ENCODE assay signal across 7 cellular contexts in the genomic region with DNA sequence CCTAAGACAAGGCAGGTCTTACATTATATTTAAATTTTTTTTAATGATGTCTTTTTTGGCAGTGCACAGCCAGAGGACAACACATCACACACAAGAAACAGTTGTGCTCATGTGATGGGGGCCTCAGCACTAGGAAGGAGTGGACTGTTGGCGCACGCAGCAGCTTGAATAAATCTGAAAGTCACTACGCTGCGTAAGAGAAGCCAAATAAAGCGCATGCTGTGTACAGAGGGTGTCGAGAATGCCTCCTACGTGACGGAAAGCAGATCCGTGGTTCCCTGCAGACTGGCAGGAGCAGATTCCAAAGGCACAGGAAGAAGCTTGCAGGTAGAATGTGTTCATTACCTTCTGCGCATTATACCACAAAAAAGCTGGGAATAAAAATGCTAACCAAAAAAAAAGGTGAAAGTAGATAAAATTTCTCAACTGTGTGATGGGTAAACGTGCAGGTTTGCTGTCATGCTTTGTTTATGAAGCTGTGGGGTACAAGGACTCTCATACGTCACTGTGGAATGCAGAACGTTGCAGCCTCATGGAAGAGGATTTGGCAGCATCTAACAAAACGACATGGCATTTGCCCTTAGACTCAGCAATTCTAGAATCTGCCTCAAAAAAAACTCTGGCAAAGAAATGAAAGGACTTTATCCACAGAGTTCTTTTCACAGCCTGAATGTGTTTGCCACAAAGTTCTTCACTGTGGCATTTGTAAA. TPM values are rescaled to one million over a fixed set of nuclear protein-coding genes. Genes with fewer than 3 reads are reported as not detected.
A peak's percentile ranks its signal among the peaks of the same experiment; 100 is the strongest.
DNase-seq lines count a peak whose midpoint lies in the region; ATAC-seq and TF ChIP-seq lines count a peak whose summit lies in the region.
"Not testable (repeated sequence)": the region's sequence is repeated elsewhere in the genome, so short reads cannot be mapped to it uniquely, and the experiment has no call there.

No MANE protein-coding gene starts in this region.

- H3K4me1 Mint-ChIP-seq in activated CD4-positive, alpha-beta T cell treated with anti-CD3 and anti-CD28 coated beads, Interleukin-2, amount 10 ng/mL, durations not matched to agents 24 days and 14 days, result peaks cover 34% of the 10 kb centered on the region
- H3K4me1 Mint-ChIP-seq in chondrocyte (ENCODE audit: low read depth), result peaks cover 33% of the 10 kb centered on the region

- not testable (repeated sequence) for TF ChIP-seq CTCF in chondrocyte (IDR thresholded peaks at IDR 0.05); fibroblast of pulmonary artery (IDR thresholded peaks at IDR 0.05; ENCODE audit: low read length, missing control alignments); left ventricle myocardium inferior (IDR thresholded peaks at IDR 0.05; ENCODE audit: borderline replicate concordance); right lobe of liver (IDR thresholded peaks at IDR 0.05)

- peak overlapping the region; percentile 52 for H3K27ac Mint-ChIP-seq in activated CD4-positive, alpha-beta T cell treated with anti-CD3 and anti-CD28 coated beads, Interleukin-2, amount 10 ng/mL, durations not matched to agents 24 days and 14 days
- H3K27ac Mint-ChIP-seq in chondrocyte (ENCODE audit: unreplicated experiment), result peak overlapping the region; percentile 6

- intact Hi-C loops in activated CD4-positive, alpha-beta T cell treated with anti-CD3 and anti-CD28 coated beads, Interleukin-2, amount 10 ng/mL, durations not matched to agents 24 days and 14 days (cut with micrococcal nuclease), result loop anchor here (5.0 kb wide), 1 partner anchor 274 kb away; no protein-coding TSS in a partner anchor
- intact Hi-C loops in left ventricle myocardium inferior (cut with micrococcal nuclease); right lobe of liver (cut with DNase I): not testable (repeated sequence)

- ATAC-seq in right lobe of liver, result peak; percentile 65 to 85 (median 70)

- H3K36me3 ChIP-seq in left ventricle myocardium inferior (peaks cover 58% of the 10 kb centered on the region), right lobe of liver (peaks cover 8 to 30% (median 13%) of the 10 kb centered on the region in 4 donors), rectal smooth muscle tissue (ENCODE audit: control insufficient read depth, insufficient read depth, low read length) (peaks cover 20% of the 10 kb centered on the region), stomach smooth muscle (ENCODE audit: control insufficient read depth in 2 of 2, insufficient read depth in 2 of 2, low read length in 2 of 2) (peaks cover 7 to 25% of the 10 kb centered on the region in 2 donors)

- peak overlapping the region; percentile 78 for H3K27ac ChIP-seq in left ventricle myocardium inferior (replicated peaks)
- H3K27ac ChIP-seq in right lobe of liver, result peak overlapping the region; percentile 14 to 76 (median 54)
- peak overlapping the region; percentile 51 for H3K27ac ChIP-seq in rectal smooth muscle tissue (ENCODE audit: low read depth, low read length)
- peak overlapping the region; percentile 64 for H3K27ac ChIP-seq in stomach smooth muscle (ENCODE audit: low read length)

- not testable (repeated sequence) for H3K27me3 ChIP-seq in left ventricle myocardium inferior (ENCODE audit: low read depth); right lobe of liver; rectal smooth muscle tissue (ENCODE audit: control insufficient read depth, insufficient read depth, low read length); stomach smooth muscle (ENCODE audit: control insufficient read depth in 1 of 2, insufficient read depth in 2 of 2, low read length in 2 of 2)

- H3K9me3 Mint-ChIP-seq in activated CD4-positive, alpha-beta T cell treated with anti-CD3 and anti-CD28 coated beads, Interleukin-2, amount 10 ng/mL, durations not matched to agents 24 days and 14 days; chondrocyte (ENCODE audit: low read depth): not testable (repeated sequence)

- H3K27me3 Mint-ChIP-seq in activated CD4-positive, alpha-beta T cell treated with anti-CD3 and anti-CD28 coated beads, Interleukin-2, amount 10 ng/mL, durations not matched to agents 24 days and 14 days; chondrocyte (ENCODE audit: low read depth): not testable (repeated sequence)

- peaks cover 23% of the 10 kb centered on the region for H3K4me1 ChIP-seq in left ventricle myocardium inferior
- H3K4me1 ChIP-seq in right lobe of liver, result peaks cover 0 to 11% (median 0%) of the 10 kb centered on the region in 4 donors
- not testable (repeated sequence) for H3K4me1 ChIP-seq in rectal smooth muscle tissue (ENCODE audit: control insufficient read depth, insufficient read depth, low read length)
- peaks cover 16% of the 10 kb centered on the region for H3K4me1 ChIP-seq in stomach smooth muscle (ENCODE audit: control insufficient read depth, insufficient read depth, low read length)

- TF ChIP-seq POLR2A in right lobe of liver (IDR thresholded peaks at IDR 0.05), result not testable (repeated sequence)

- H3K9me3 ChIP-seq in left ventricle myocardium inferior (replicated peaks); right lobe of liver; stomach smooth muscle (ENCODE audit: control insufficient read depth in 2 of 2, low read length in 2 of 2): not testable (repeated sequence)

- WGBS in right lobe of liver (ENCODE audit: insufficient coverage, low coverage, low lambda C conversion rate, missing lambda C conversion rate), result 56% methylated on average over 6 of the region's 14 CpGs

- peaks cover 66% of the 10 kb centered on the region for H3K36me3 Mint-ChIP-seq in activated CD4-positive, alpha-beta T cell treated with anti-CD3 and anti-CD28 coated beads, Interleukin-2, amount 10 ng/mL, durations not matched to agents 24 days and 14 days (ENCODE audit: low read depth)
- H3K36me3 Mint-ChIP-seq in chondrocyte (ENCODE audit: low read depth), result peaks cover 48% of the 10 kb centered on the region

- H3K4me3 Mint-ChIP-seq in activated CD4-positive, alpha-beta T cell treated with anti-CD3 and anti-CD28 coated beads, Interleukin-2, amount 10 ng/mL, durations not matched to agents 24 days and 14 days; chondrocyte (ENCODE audit: unreplicated experiment): not testable (repeated sequence)

- not testable (repeated sequence) for DNase-seq in activated CD4-positive, alpha-beta T cell treated with anti-CD3 and anti-CD28 coated beads, Interleukin-2, amount 10 ng/mL, durations not matched to agents 24 days and 14 days; chondrocyte (ENCODE audit: low spot score); left ventricle myocardium inferior; right lobe of liver
- DNase-seq in fibroblast of pulmonary artery (ENCODE audit: low read depth), result peak; percentile 56

- H3K4me3 ChIP-seq in fibroblast of pulmonary artery (replicated peaks; ENCODE audit: low read depth, low read length); left ventricle myocardium inferior; right lobe of liver; rectal smooth muscle tissue (ENCODE audit: low read length); stomach smooth muscle (ENCODE audit: low read length in 2 of 2): not testable (repeated sequence)

- not testable (repeated sequence) for H3K9ac ChIP-seq in rectal smooth muscle tissue (ENCODE audit: low read length); stomach smooth muscle (ENCODE audit: low read length in 2 of 2)

RNA-seq across cellular contexts. Expression of gene MUC20, which starts 32.2 kb away (rescaled TPM):
- 2.9 and 3.7 TPM in 2 replicates for total RNA-seq in activated CD4-positive, alpha-beta T cell treated with anti-CD3 and anti-CD28 coated beads, Interleukin-2, amount 10 ng/mL, durations not matched to agents 24 days and 14 days
- 2.2 to 8.4 TPM (median 3.0 TPM) in 3 replicates for total RNA-seq in chondrocyte
- 4.7 TPM for total RNA-seq in left ventricle myocardium inferior
- 10 to 100 TPM in 4 of 6 experiments, 1 to 10 TPM in 2; 1.9 to 40.7 (median 22.6) TPM for total RNA-seq in right lobe of liver
